In genomic region chr9:123373941-123374340, GRCh38 we compare ENCODE assay signal across 16 cellular contexts. TPM values are rescaled to one million over a fixed set of nuclear protein-coding genes. Genes with fewer than 3 reads are reported as not detected.
DNase-seq lines count a peak whose midpoint lies in the region; ATAC-seq, FAIRE-seq and TF ChIP-seq lines count a peak whose summit lies in the region.
"Had no signal": no experiment of that assay in that cellular context is flagged by ENCODE, and none has a peak within 500 bp of the region (broad histone marks: within the 10 kb centered on the region; RNA-seq: fewer than 3 reads in every experiment).

No MANE protein-coding gene starts in this region.

- no peaks in the 10 kb centered on the region for H3K36me3 ChIP-seq in cardiac muscle cell
- no peaks in the 10 kb centered on the region for H3K36me3 ChIP-seq in K562 (ENCODE audit: control insufficient read depth, insufficient read depth, low read length)
- H3K36me3 ChIP-seq: brain microvascular endothelial cell, pancreas had no signal

- H2AFZ ChIP-seq in K562 (ENCODE audit: low read depth, low read length), result peak overlapping the region; percentile 67

- no TSS peak for BruUV-seq in K562 (replicated peaks; lab: Mats Ljungman, UMichigan)

- H3K27ac ChIP-seq in cardiac muscle cell (peak overlapping the region; percentile 67), K562 (ENCODE audit: extremely low read depth, low read depth, low read length) (no peak overlapping the region)
- H3K27ac ChIP-seq: brain microvascular endothelial cell, KMS-11, pancreas, SK-N-MC had no signal

- FAIRE-seq in K562 (lab: Jason Lieb, UNC), result peak; percentile 85
- FAIRE-seq: pancreas had no signal

- H3K4me2 ChIP-seq in K562 (ENCODE audit: insufficient read depth, low read length), result peak overlapping the region; percentile 10; the same call in 1 of the 2 replicates
- H3K4me2 ChIP-seq: KMS-11 had no signal

- intact Hi-C loops in cardiac septum (cut with DNase I) (no loop called here), K562 (cut with micrococcal nuclease) (no loop called here)
- intact Hi-C loops in activated T-helper 2 cell treated with anti-CD3 and anti-CD28 coated beads, Interferon-gamma antibody, Interleukin-2, Interleukin-4, amounts not matched to agents 10 μg/mL and 5 μg/mL and 100 μg/mL, durations not matched to agents 14 hours and 24 hours and 36 hours (cut with micrococcal nuclease), result no loop called here

- H4K20me1 ChIP-seq in K562 (replicated peaks; ENCODE audit: control insufficient read depth, insufficient read depth, low read length), result no peaks in the 10 kb centered on the region; the same call in 1 of the 2 replicates

- no peaks in the 10 kb centered on the region for H3K79me2 ChIP-seq in K562 (ENCODE audit: control insufficient read depth, insufficient read depth, low read length)

- no peak for TF ChIP-seq POLR2A in K562 (conservative IDR thresholded peaks at IDR 0.05)

- H3K27me3 ChIP-seq in cardiac muscle cell (no peaks in the 10 kb centered on the region), K562 (ENCODE audit: control insufficient read depth in 2 of 2, insufficient read depth in 2 of 2, low read length in 2 of 2) (no peaks in the 10 kb centered on the region)

- H3K4me1 Mint-ChIP-seq in activated T-helper 2 cell treated with anti-CD3 and anti-CD28 coated beads, Interferon-gamma antibody, Interleukin-2, Interleukin-4, amounts not matched to agents 10 μg/mL and 5 μg/mL and 100 μg/mL, durations not matched to agents 14 hours and 24 hours and 36 hours (ENCODE audit: low read depth), result no peaks in the 10 kb centered on the region

- H3K9me3 Mint-ChIP-seq in activated T-helper 2 cell treated with anti-CD3 and anti-CD28 coated beads, Interferon-gamma antibody, Interleukin-2, Interleukin-4, amounts not matched to agents 10 μg/mL and 5 μg/mL and 100 μg/mL, durations not matched to agents 14 hours and 24 hours and 36 hours, result no peaks in the 10 kb centered on the region
- H3K9me3 Mint-ChIP-seq: type B pancreatic cell had no signal

- H3K9me3 ChIP-seq in cardiac muscle cell (ENCODE audit: low read depth) (no peaks in the 10 kb centered on the region), K562 (replicated peaks; ENCODE audit: control insufficient read depth, insufficient read depth, low read depth, low read length) (no peaks in the 10 kb centered on the region)
- H3K9me3 ChIP-seq: pancreas had no signal

- CTCF ChIA-PET in K562 (lab: Yijun Ruan, JAX; ENCODE audit: low intra/inter-chr PET ratio), result no interaction called here

- no peak overlapping the region for H3K4me3 Mint-ChIP-seq in activated T-helper 2 cell treated with anti-CD3 and anti-CD28 coated beads, Interferon-gamma antibody, Interleukin-2, Interleukin-4, amounts not matched to agents 10 μg/mL and 5 μg/mL and 100 μg/mL, durations not matched to agents 14 hours and 24 hours and 36 hours (ENCODE audit: low read depth)
- H3K4me3 Mint-ChIP-seq: type B pancreatic cell had no signal

- peaks cover 23% of the 10 kb centered on the region for H3K4me1 ChIP-seq in cardiac muscle cell (ENCODE audit: low read depth)
- H3K4me1 ChIP-seq in K562 (replicated peaks in 1 of 2; ENCODE audit: control insufficient read depth in 2 of 2, insufficient read depth in 2 of 2, low read length in 2 of 2), result peaks cover 16 to 76% of the 10 kb centered on the region in 2 experiments

- H3K27me3 Mint-ChIP-seq in activated T-helper 2 cell treated with anti-CD3 and anti-CD28 coated beads, Interferon-gamma antibody, Interleukin-2, Interleukin-4, amounts not matched to agents 10 μg/mL and 5 μg/mL and 100 μg/mL, durations not matched to agents 14 hours and 24 hours and 36 hours (ENCODE audit: low read depth), result peaks cover 29% of the 10 kb centered on the region

- DNase-seq in cardiac muscle cell (ENCODE audit: low read depth in 1 of 2, low spot score in 1 of 2) (peak; percentile 44 to 84), cardiac septum (ENCODE audit: low spot score) (no peak), K562 (ENCODE audit: extremely low read depth in 1 of 4, low spot score in 3 of 4) (peak; percentile 64 to 78 (median 72)), left kidney (ENCODE audit: low read depth, low spot score) (peak; percentile 81), SIG-M5 (lab: John Stamatoyannopoulos, UW) (no peak), amniotic stem cell (lab: John Stamatoyannopoulos, UW) (no peak)
- no peak for DNase-seq in activated CD4-positive, alpha-beta T cell treated with anti-CD3 and anti-CD28 coated beads for 1 hour
- no peak for DNase-seq in activated T-helper 2 cell treated with anti-CD3 and anti-CD28 coated beads, Interferon-gamma antibody, Interleukin-2, Interleukin-4, amounts not matched to agents 10 μg/mL and 5 μg/mL and 100 μg/mL, durations not matched to agents 14 hours and 24 hours and 36 hours (ENCODE audit: low spot score)
- DNase-seq: activated CD4-positive, alpha-beta T cell treated with anti-CD3 and anti-CD28 coated beads for 48 hours; brain microvascular endothelial cell; Calu3 had no signal

- TF ChIP-seq EP300 in K562 (IDR thresholded peaks at IDR 0.05; ENCODE audit: low read length), result 0 out of 2 replicates have a peak, but pooled peaks have one; percentile 21

- no peak for TF ChIP-seq RAD21 in K562 (CRISPR knock-in tag; conservative IDR thresholded peaks at IDR 0.05 in 1 of 2, IDR thresholded peaks at IDR 0.05 in 1 of 2)

- peaks cover 4% of the 10 kb centered on the region for H3K9me1 ChIP-seq in K562 (ENCODE audit: control insufficient read depth, insufficient read depth, low read length)

- POLR2A ChIA-PET in K562 (lab: Yijun Ruan, JAX), result no interaction called here

- peak overlapping the region in 1 of 2 experiments; percentile 59; a peak in 1 of 4 replicates for H3K9ac ChIP-seq in K562 (ENCODE audit: insufficient read depth in 1 of 2, low read depth in 2 of 2, low read length in 2 of 2)
- H3K9ac ChIP-seq: KMS-11 had no signal

- no peak overlapping the region for H3K27ac Mint-ChIP-seq in activated T-helper 2 cell treated with anti-CD3 and anti-CD28 coated beads, Interferon-gamma antibody, Interleukin-2, Interleukin-4, amounts not matched to agents 10 μg/mL and 5 μg/mL and 100 μg/mL, durations not matched to agents 14 hours and 24 hours and 36 hours
- H3K27ac Mint-ChIP-seq: type B pancreatic cell had no signal

- no peaks in the 10 kb centered on the region for H3K36me3 Mint-ChIP-seq in activated T-helper 2 cell treated with anti-CD3 and anti-CD28 coated beads, Interferon-gamma antibody, Interleukin-2, Interleukin-4, amounts not matched to agents 10 μg/mL and 5 μg/mL and 100 μg/mL, durations not matched to agents 14 hours and 24 hours and 36 hours (ENCODE audit: low read depth)
- H3K36me3 Mint-ChIP-seq: type B pancreatic cell had no signal

- in situ Hi-C loops in K562 (cut with MboI), result no loop called here

- peak; percentile 41 for ATAC-seq in K562

- H3K4me3 ChIP-seq in cardiac muscle cell (no peak overlapping the region), K562 (no peak overlapping the region)
- H3K4me3 ChIP-seq: lung, pancreas, SK-N-MC had no signal

- 8% methylated on average over 10 of the region's 10 CpGs for WGBS in K562 (ENCODE audit: insufficient coverage, low coverage, missing lambda C conversion rate)

- no peak for TF ChIP-seq CTCF in cardiac muscle cell (IDR thresholded peaks at IDR 0.05; ENCODE audit: low read depth, low read length)
- TF ChIP-seq CTCF in K562 (IDR thresholded peaks at IDR 0.05 in 2 of 3, conservative IDR thresholded peaks at IDR 0.05 in 1 of 3; ENCODE audit: insufficient read depth in 2 of 3, low read depth in 1 of 3, low read length in 3 of 3), result no peak

TF ChIP-seq in K562, 482 proteins besides CTCF, POLR2A, EP300 and RAD21 (continues in another document):
- TF ChIP-seq ZBTB12 (CRISPR knock-in tag; IDR thresholded peaks at IDR 0.05) (no peak), SPI1 (IDR thresholded peaks at IDR 0.05; ENCODE audit: borderline replicate concordance, low read depth, low read length) (peak; percentile 8; the same call in 1 of the 2 replicates), TEAD4 (IDR thresholded peaks at IDR 0.05; ENCODE audit: low read length) (peak; percentile 66), TEAD4 (CRISPR knock-in tag; IDR thresholded peaks at IDR 0.05; ENCODE audit: borderline replicate concordance) (no peak), SRSF3 (IDR thresholded peaks at IDR 0.05; ENCODE audit: insufficient read depth, low read length) (no peak), PHF8 (IDR thresholded peaks at IDR 0.05; ENCODE audit: borderline replicate concordance, low read length) (peak; percentile 20; the same call in 1 of the 2 replicates)

RNA-seq across cellular contexts. Expression of gene CRB2, which starts 17.9 kb away (rescaled TPM):
- total RNA-seq in cardiac muscle cell (46.3 and 91.7 TPM in 2 replicates), cardiac septum (not detected), K562 (2014; rRNA removed) (0.53 and 0.64 TPM in 2 replicates), K562 (2014; rRNA removed; fragmentation: Illumina TruSeq; extraction: Trizol) (0.13 and 0.18 TPM in 2 replicates), K562 (2015; rRNA removed; fragmentation: Illumina TruSeq; extraction: Trizol) (0.25 and 0.38 TPM in 2 replicates), K562 (2021) (1.2 and 1.3 TPM in 2 replicates)
- polyA plus RNA-seq in cardiac muscle cell (8.3 and 16.9 TPM in 2 replicates), K562 (2011; rRNA removed) (0.18 and 0.28 TPM in 2 replicates), K562 (2014; fragmentation: Illumina TruSeq; extraction: Trizol) (0.13 and 0.29 TPM in 2 replicates), K562 (2014; fragmentation: Nextera tagmentation; extraction: Ambion mirVana) (not detected), K562 (2014; rRNA removed) (0.43 and 0.44 TPM in 2 replicates)
- total RNA-seq in K562 (2011; cell fraction: chromatin; rRNA removed; ENCODE audit: low replicate concordance), result 0.67 and 3.0 TPM in 2 replicates
- 2.5 and 3.2 TPM in 2 replicates for total RNA-seq in K562 (2011; cell fraction: nucleolus; rRNA removed)
- total RNA-seq in K562 (2011; cell fraction: nucleoplasm; rRNA removed), result 0.76 and 0.88 TPM in 2 replicates
- 0.19 and 0.67 TPM in 2 replicates for polyA plus RNA-seq in K562 (2011; cell fraction: cytosol; rRNA removed)
- 1.3 and 2.9 TPM in 2 replicates for polyA plus RNA-seq in K562 (2011; cell fraction: nucleus; rRNA removed)
- polyA plus RNA-seq in K562 (2012), result 0.25 and 0.68 TPM in 2 replicates
- 0.24 and 0.91 TPM in 2 replicates for polyA minus RNA-seq in K562 (2011; rRNA and poly(A)+ RNA removed)
- polyA minus RNA-seq in K562 (2011; cell fraction: cytosol; rRNA and poly(A)+ RNA removed), result 1.3 and 2.3 TPM in 2 replicates
- polyA minus RNA-seq in K562 (2011; cell fraction: nucleus; rRNA and poly(A)+ RNA removed), result 1.1 and 1.2 TPM in 2 replicates
- not detected in 2 replicates for total RNA-seq in activated T-helper 2 cell treated with anti-CD3 and anti-CD28 coated beads, Interferon-gamma antibody, Interleukin-2, Interleukin-4, amounts not matched to agents 10 μg/mL and 5 μg/mL and 100 μg/mL, durations not matched to agents 14 hours and 24 hours and 36 hours
- total RNA-seq: Calu3, pancreas had no signal

Comparison
In these comparisons a context has a peak if more than half of its experiments do, and no peak if none do; other contexts are left out.
1. DNase-seq: peak in cardiac muscle cell (2 of 2), K562 (4 of 4) and left kidney (single experiment); none in cardiac septum (single experiment), activated CD4-positive, alpha-beta T cell treated with anti-CD3 and anti-CD28 coated beads for 1 hour (single experiment), SIG-M5 (single experiment), activated T-helper 2 cell treated with anti-CD3 and anti-CD28 coated beads, Interferon-gamma antibody, Interleukin-2, Interleukin-4, amounts not matched to agents 10 μg/mL and 5 μg/mL and 100 μg/mL, durations not matched to agents 14 hours and 24 hours and 36 hours (single experiment) and amniotic stem cell (single experiment).
2. RNA of gene CRB2, which starts 17.9 kb away (total RNA-seq): 46.3 to 91.7 TPM in cardiac muscle cell; 0.13 to 3.2 TPM in K562, not detected in cardiac septum (single experiment) and not detected in activated T-helper 2 cell treated with anti-CD3 and anti-CD28 coated beads, Interferon-gamma antibody, Interleukin-2, Interleukin-4, amounts not matched to agents 10 μg/mL and 5 μg/mL and 100 μg/mL, durations not matched to agents 14 hours and 24 hours and 36 hours; every median in the first group is over 10 times any median in the second.